Comparison of ENCODE assay signal across 13 cellular contexts in genomic region chr11:61860054-61860903, GRCh38. TPM values are rescaled to one million over a fixed set of nuclear protein-coding genes. Genes with fewer than 3 reads are reported as not detected.
A peak's percentile ranks its signal among the peaks of the same experiment; 100 is the strongest.
DNase-seq lines count a peak whose midpoint lies in the region; ATAC-seq and TF ChIP-seq lines count a peak whose summit lies in the region.
"Had no signal": no experiment of that assay in that cellular context is flagged by ENCODE, and none has a peak within 500 bp of the region (broad histone marks: within the 10 kb centered on the region; RNA-seq: fewer than 3 reads in every experiment).

No MANE protein-coding gene starts in this region.

- ATAC-seq in body of pancreas (peak; percentile 87), right cardiac atrium (peak; percentile 67 to 73)
- ATAC-seq: stimulated activated naive CD8-positive, alpha-beta T cell treated with anti-CD3 and anti-CD28 coated beads, Interleukin-15, amount 100 ng/mL, for 72 hours had no signal

- intact Hi-C loops in body of pancreas (cut with DNase I) (no loop called here), right cardiac atrium (cut with DNase I) (loop anchor here in 1 of 4 donors (10.0 kb wide), 1 partner anchor 45 kb away; the partner anchor contains the start of gene FADS1), transverse colon (cut with DNase I; ENCODE audit: low total_unique reads) (no loop called here)

- peak; percentile 62 for DNase-seq in LoVo (ENCODE audit: low spot score)
- DNase-seq in body of pancreas, result peak; percentile 83 to 90 (median 88)
- peak; percentile 76 to 91 (median 90) for DNase-seq in right cardiac atrium
- DNase-seq in transverse colon, result peak; percentile 63
- no peak for DNase-seq in NCI-H1092 (lab: John Stamatoyannopoulos, UW)
- DNase-seq in HAP-1 (ENCODE audit: low spot score in 2 of 2), result no peak
- no peak for DNase-seq in globus pallidus (ENCODE audit: low spot score)
- DNase-seq: amniotic stem cell; midbrain; NCI-H526 treated with DMSO at 0.1 percent for 48 hours; SHP77 treated with DMSO at 0.1 percent for 48 hours; stimulated activated CD4-positive, alpha-beta T cell treated with anti-CD3 and anti-CD28 coated beads, Interleukin-4, amount 100 ng/mL, for 24 hours; stimulated activated naive CD8-positive, alpha-beta T cell treated with anti-CD3 and anti-CD28 coated beads, Interleukin-15, amount 100 ng/mL, for 72 hours had no signal

- H3K27ac ChIP-seq in body of pancreas (no peak overlapping the region), right cardiac atrium (ENCODE audit: low read length) (peak overlapping the region; percentile 54), transverse colon (no peak overlapping the region)

- no peaks in the 10 kb centered on the region for H3K36me3 ChIP-seq in body of pancreas (replicated peaks in 1 of 2; ENCODE audit: insufficient read depth in 1 of 2, low read depth in 2 of 2)
- H3K36me3 ChIP-seq in transverse colon, result no peaks in the 10 kb centered on the region
- H3K36me3 ChIP-seq in HAP-1 (replicated peaks), result peaks cover 58% of the 10 kb centered on the region

- no peak overlapping the region for H3K4me3 ChIP-seq in body of pancreas
- no peak overlapping the region for H3K4me3 ChIP-seq in right cardiac atrium (ENCODE audit: low read length)
- H3K4me3 ChIP-seq in transverse colon, result no peak overlapping the region
- H3K4me3 ChIP-seq in HAP-1, result no peak overlapping the region

- in situ Hi-C loops in transverse colon (cut with MboI; ENCODE audit: low pct_ligation_motif_present in 1 of 4, low pct_unique_long_range_greater_than_20kb in 1 of 4, low sequenced_read_pairs in 3 of 4) (loop anchor here in 2 of 4 donors (25.0 kb wide), 1 partner anchor 452 kb away; no protein-coding TSS in a partner anchor), HAP-1 (cut with MboI; ENCODE audit: low sequenced_read_pairs) (no loop called here)

- H3K27me3 ChIP-seq in body of pancreas, result no peaks in the 10 kb centered on the region
- no peaks in the 10 kb centered on the region for H3K27me3 ChIP-seq in right cardiac atrium (ENCODE audit: control insufficient read depth, insufficient read depth)
- no peaks in the 10 kb centered on the region for H3K27me3 ChIP-seq in transverse colon
- no peaks in the 10 kb centered on the region for H3K27me3 ChIP-seq in HAP-1 (ENCODE audit: low read depth)

- TF ChIP-seq CTCF in body of pancreas (IDR thresholded peaks at IDR 0.05) (no peak), transverse colon (IDR thresholded peaks at IDR 0.05) (no peak)

- H3K4me1 ChIP-seq in body of pancreas (peaks cover 7% of the 10 kb centered on the region), right cardiac atrium (ENCODE audit: control insufficient read depth, insufficient read depth, low read length) (peaks cover 6% of the 10 kb centered on the region), transverse colon (no peaks in the 10 kb centered on the region), HAP-1 (no peaks in the 10 kb centered on the region)

- no peak for TF ChIP-seq POLR2A in body of pancreas (IDR thresholded peaks at IDR 0.05)
- TF ChIP-seq POLR2A in transverse colon (IDR thresholded peaks at IDR 0.05), result no peak

- 32 to 62% methylated on average over 12 to 16 of the region's 16 CpGs for WGBS in body of pancreas, 2 donors
- WGBS in right cardiac atrium, result 59% methylated on average over 16 of the region's 16 CpGs
- WGBS in transverse colon (ENCODE audit: low coverage in 1 of 2), 2 donors, result 48 to 60% methylated on average over 2 to 16 of the region's 16 CpGs

- no peak for TF ChIP-seq EP300 in transverse colon (IDR thresholded peaks at IDR 0.05; ENCODE audit: low read depth)

- H3K9me3 ChIP-seq in body of pancreas (no peaks in the 10 kb centered on the region), right cardiac atrium (ENCODE audit: control insufficient read depth, low read length) (no peaks in the 10 kb centered on the region), transverse colon (no peaks in the 10 kb centered on the region), HAP-1 (no peaks in the 10 kb centered on the region)

RNA-seq across cellular contexts. Expression of gene FADS3, which starts 31.1 kb away (rescaled TPM):
- 10 to 100 TPM; 30.9 to 33.0 TPM for total RNA-seq in body of pancreas
- total RNA-seq in right cardiac atrium, result 10 to 100 TPM; 37.5 to 50.1 (median 42.5) TPM
- polyA plus RNA-seq in right cardiac atrium, result 43.1 TPM
- 10 to 100 TPM; 19.5 to 96.9 (median 31.6) TPM for total RNA-seq in transverse colon

RNA-seq across cellular contexts. Expression of gene FADS2, which starts 32.2 kb away (rescaled TPM):
- total RNA-seq in body of pancreas (1 to 10 TPM; 2.0 to 4.4 TPM), right cardiac atrium (10 to 100 TPM; 16.4 to 38.1 (median 31.1) TPM), transverse colon (10 to 100 TPM in 1 of 4 donors, 1 to 10 TPM in 3; 2.7 to 28.8 (median 3.9) TPM)
- polyA plus RNA-seq in right cardiac atrium, result 30.6 TPM

RNA-seq across cellular contexts. Expression of gene FADS1, which starts 43.5 kb away (rescaled TPM):
- 1 to 10 TPM; 4.6 to 7.0 TPM for total RNA-seq in body of pancreas
- total RNA-seq in right cardiac atrium, result 10 to 100 TPM; 41.3 to 45.7 (median 43.3) TPM
- 27.6 TPM for polyA plus RNA-seq in right cardiac atrium
- total RNA-seq in transverse colon, result 10 to 100 TPM in 1 of 4 donors, 1 to 10 TPM in 3; 2.2 to 13.8 (median 3.7) TPM

RNA-seq across cellular contexts. Expression of gene RAB3IL1, which starts 57.1 kb away (rescaled TPM):
- 10 to 100 TPM in 1 of 2 donors, 1 to 10 TPM in 1; 5.4 to 11.5 TPM for total RNA-seq in body of pancreas
- 10 to 100 TPM; 12.0 to 18.9 (median 14.9) TPM for total RNA-seq in right cardiac atrium
- polyA plus RNA-seq in right cardiac atrium, result 9.7 TPM
- total RNA-seq in transverse colon, result 1 to 10 TPM; 1.2 to 7.6 (median 5.9) TPM

Comparison
In these comparisons a context has a peak if more than half of its experiments do, and no peak if none do; other contexts are left out.
1. DNase-seq: peak in LoVo (single experiment), body of pancreas (4 of 4), right cardiac atrium (3 of 3) and transverse colon (single experiment); none in NCI-H1092 (single experiment), HAP-1 (0 of 2) and globus pallidus (single experiment).